Comparison of ENCODE assay signal across 21 cellular contexts in the genomic region with DNA sequence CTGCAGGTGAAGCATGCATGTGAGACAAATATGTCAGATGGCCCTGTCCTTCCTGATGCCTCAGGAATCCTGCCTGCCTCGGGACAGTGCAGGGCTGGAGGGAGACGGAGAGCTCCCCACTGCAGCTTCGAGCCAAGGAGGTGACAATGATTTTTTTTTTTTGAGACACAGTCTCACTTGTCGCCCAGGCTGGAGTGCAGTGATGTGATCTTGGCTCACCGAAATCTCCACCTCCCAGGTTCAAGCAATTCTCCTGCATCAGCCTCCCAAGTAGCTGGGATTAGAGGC.
DNase-seq lines count a peak whose midpoint lies in the region; ATAC-seq and TF ChIP-seq lines count a peak whose summit lies in the region.
"Had no signal": no experiment of that assay in that cellular context is flagged by ENCODE, and none has a peak within 500 bp of the region (broad histone marks: within the 10 kb centered on the region; RNA-seq: fewer than 3 reads in every experiment).

No MANE protein-coding gene starts in this region.

- H3K9me3 ChIP-seq in IMR-90 (ENCODE audit: control insufficient read depth, insufficient read depth, low read length): 0 out of 2 replicates have a peak, but pooled peaks cover 2% of the 10 kb centered on the region
- H3K9me3 ChIP-seq in sigmoid colon: no peaks in the 10 kb centered on the region
- H3K9me3 ChIP-seq: A549; BE2C; BLaER1 treated with 17β-estradiol and CSF1 and Interleukin-3, amounts not matched to agents 10 nM and 100 nM had no signal

- no peak overlapping the region for H3K56ac ChIP-seq in IMR-90 (ENCODE audit: extremely low read depth, insufficient read depth, low read length)

- no peak overlapping the region for H3K4ac ChIP-seq in IMR-90 (ENCODE audit: low read depth, low read length)

- no peak overlapping the region for H2BK15ac ChIP-seq in IMR-90 (ENCODE audit: low read depth, low read length)

- in situ Hi-C loops in G401 (cut with HindIII; ENCODE audit: low sequenced_read_pairs): no loop called here
- in situ Hi-C loops in IMR-90 (cut with MboI; ENCODE audit: low sequenced_read_pairs): no loop called here

- no peak overlapping the region for H4K8ac ChIP-seq in IMR-90 (ENCODE audit: low read depth in 2 of 2, low read length in 2 of 2)

- H2BK120ac ChIP-seq in IMR-90 (ENCODE audit: low read depth, low read length): no peak overlapping the region

- H3K27ac ChIP-seq in IMR-90 (ENCODE audit: insufficient read depth, low read length) (no peak overlapping the region), sigmoid colon (no peak overlapping the region)
- H3K27ac ChIP-seq: A549; BLaER1 treated with 17β-estradiol and CSF1 and Interleukin-3, amounts not matched to agents 10 nM and 100 nM; GM23248 had no signal

- no peaks in the 10 kb centered on the region for H3K79me1 ChIP-seq in IMR-90 (ENCODE audit: low read depth in 1 of 2, low read length in 2 of 2)

- no peak overlapping the region for H4K5ac ChIP-seq in IMR-90 (ENCODE audit: low read depth, low read length)

- DNase-seq in G401 (ENCODE audit: low spot score) (peak; percentile 65), IMR-90 (no peak), cerebellum (ENCODE audit: low spot score) (peak; percentile 68), sigmoid colon (peak; percentile 35), ureter (ENCODE audit: low spot score) (no peak)
- DNase-seq: 8988T; ACHN; AML-193; BE2C; Calu3; CD4-positive, alpha-beta T cell; CD8-positive, alpha-beta memory T cell; DND-41; GDM1; GM23248 had no signal

- H2BK5ac ChIP-seq in IMR-90 (ENCODE audit: low read depth, low read length, poor library complexity, severe bottlenecking): no peak overlapping the region

- no peak for TF ChIP-seq RAD21 in IMR-90 (IDR thresholded peaks at IDR 0.05; ENCODE audit: low read length)

- H4K91ac ChIP-seq in IMR-90 (ENCODE audit: insufficient read depth, low read depth, low read length): no peak overlapping the region

- WGBS in IMR-90 (ENCODE audit: extremely low coverage in 2 of 2, insufficient read length in 1 of 2), 2 experiments: 0% methylated on average over 1 of the region's 5 CpGs; no CpG with 5 or more reads in 1 of the 2 experiments
- WGBS in sigmoid colon, 2 donors: 77 to 89% methylated on average over 5 of the region's 5 CpGs

- H3K4me2 ChIP-seq in IMR-90 (ENCODE audit: low read depth, low read length): no peak overlapping the region
- H3K4me2 ChIP-seq: A549 had no signal

- peak overlapping the region; percentile 42 for H2AK9ac ChIP-seq in IMR-90 (replicated peaks; ENCODE audit: low read depth, low read length, poor library complexity)

- peaks cover 1% of the 10 kb centered on the region; the same call in 1 of the 2 replicates for H3K27me3 ChIP-seq in IMR-90 (ENCODE audit: control insufficient read depth, insufficient read depth, low read length)
- H3K27me3 ChIP-seq in sigmoid colon: no peaks in the 10 kb centered on the region
- H3K27me3 ChIP-seq: BE2C; BLaER1 treated with 17β-estradiol and CSF1 and Interleukin-3, amounts not matched to agents 10 nM and 100 nM had no signal

- no TSS peak for BruUV-seq in IMR-90 (replicated peaks; lab: Mats Ljungman, UMichigan)

- intact Hi-C loops in IMR-90 (cut with micrococcal nuclease): no loop called here
- intact Hi-C loops in sigmoid colon (cut with DNase I): no loop called here

- H3K9me1 ChIP-seq in IMR-90 (ENCODE audit: insufficient read depth, low read length): no peaks in the 10 kb centered on the region

- no peak for TF ChIP-seq POLR2A in IMR-90 (IDR thresholded peaks at IDR 0.05; ENCODE audit: low read depth, low read length)
- no peak for TF ChIP-seq POLR2A in sigmoid colon (IDR thresholded peaks at IDR 0.05)

- H2BK20ac ChIP-seq in IMR-90 (ENCODE audit: low read depth, low read length): no peak overlapping the region

- CTCF ChIA-PET in IMR-90 (lab: Yijun Ruan, JAX): interaction anchor here (0.6 kb wide), 1 partner anchor 156 kb away, joined by 3 read pairs; no protein-coding TSS in a partner anchor

- no peak for TF ChIP-seq EP300 in sigmoid colon (IDR thresholded peaks at IDR 0.05)

- H2AK5ac ChIP-seq in IMR-90 (ENCODE audit: low read depth, low read length): no peak overlapping the region

- H3K9ac ChIP-seq in IMR-90 (ENCODE audit: low read depth, low read length): no peak overlapping the region
- H3K9ac ChIP-seq: BLaER1 treated with 17β-estradiol and CSF1 and Interleukin-3, amounts not matched to agents 10 nM and 100 nM; GM23248 had no signal

- ATAC-seq in IMR-90 (ENCODE audit: low read depth) (no peak), GM18907 (IDR thresholded peaks at IDR 0.05; ENCODE audit: unreplicated experiment) (no peak), GM18870 (IDR thresholded peaks at IDR 0.05; ENCODE audit: unreplicated experiment) (no peak)
- ATAC-seq: A549, GM12878, HCT116 had no signal

- H3K4me3 ChIP-seq in IMR-90 (ENCODE audit: insufficient read depth, low read depth, low read length) (no peak overlapping the region), sigmoid colon (no peak overlapping the region)
- H3K4me3 ChIP-seq: A549; BLaER1 treated with 17β-estradiol and CSF1 and Interleukin-3, amounts not matched to agents 10 nM and 100 nM; GM12878; GM23248 had no signal

- no peak overlapping the region for H3K23ac ChIP-seq in IMR-90 (ENCODE audit: low read depth, low read length)

- no peak overlapping the region for H3K18ac ChIP-seq in IMR-90 (ENCODE audit: low read depth, low read length)

- no peak overlapping the region for H3K14ac ChIP-seq in IMR-90 (replicated peaks; ENCODE audit: low read depth, low read length)

- POLR2A ChIA-PET in IMR-90 (lab: Charles Lee; ENCODE audit: unreplicated experiment): no interaction called here

- H3K4me1 ChIP-seq in IMR-90 (ENCODE audit: control insufficient read depth, insufficient read depth, low read length): no peaks in the 10 kb centered on the region
- peaks cover 0 to 3% (median 0%) of the 10 kb centered on the region in 4 donors for H3K4me1 ChIP-seq in sigmoid colon
- H3K4me1 ChIP-seq: A549 had no signal

- TF ChIP-seq CTCF in IMR-90 (conservative IDR thresholded peaks at IDR 0.05; ENCODE audit: low read depth, low read length): no peak
- no peak for TF ChIP-seq CTCF in sigmoid colon (IDR thresholded peaks at IDR 0.05)

- H3K36me3 ChIP-seq in IMR-90 (ENCODE audit: control insufficient read depth, insufficient read depth, low read length) (no peaks in the 10 kb centered on the region), sigmoid colon (no peaks in the 10 kb centered on the region)
- H3K36me3 ChIP-seq: BE2C; BLaER1 treated with 17β-estradiol and CSF1 and Interleukin-3, amounts not matched to agents 10 nM and 100 nM had no signal

- dilution Hi-C loops in IMR-90 (cut with HindIII; ENCODE audit: low sequenced_read_pairs, unreplicated experiment): no loop called here

- no peak overlapping the region for H2AFZ ChIP-seq in IMR-90 (replicated peaks; ENCODE audit: low read length, poor library complexity)
- H2AFZ ChIP-seq: GM23248 had no signal

- no peaks in the 10 kb centered on the region for H4K20me1 ChIP-seq in IMR-90 (ENCODE audit: insufficient read depth, low read length)
- H4K20me1 ChIP-seq: BLaER1 treated with 17β-estradiol and CSF1 and Interleukin-3, amounts not matched to agents 10 nM and 100 nM had no signal

TF ChIP-seq in IMR-90, 13 proteins besides CTCF, POLR2A, EP300 and RAD21:
- TF ChIP-seq MXI1 (IDR thresholded peaks at IDR 0.05; ENCODE audit: borderline replicate concordance, low read depth, low read length) (no peak), RCOR1 (IDR thresholded peaks at IDR 0.05; ENCODE audit: insufficient replicate concordance, low read length) (no peak), CEBPB (IDR thresholded peaks at IDR 0.05; ENCODE audit: low read depth, low read length) (no peak), BHLHE40 (IDR thresholded peaks at IDR 0.05; ENCODE audit: low read depth, low read length) (no peak), FOS (IDR thresholded peaks at IDR 0.05; ENCODE audit: low read depth, low read length) (no peak), CHD1 (IDR thresholded peaks at IDR 0.05; ENCODE audit: low read depth, low read length) (no peak)
- TF ChIP-seq, protein P1, sequence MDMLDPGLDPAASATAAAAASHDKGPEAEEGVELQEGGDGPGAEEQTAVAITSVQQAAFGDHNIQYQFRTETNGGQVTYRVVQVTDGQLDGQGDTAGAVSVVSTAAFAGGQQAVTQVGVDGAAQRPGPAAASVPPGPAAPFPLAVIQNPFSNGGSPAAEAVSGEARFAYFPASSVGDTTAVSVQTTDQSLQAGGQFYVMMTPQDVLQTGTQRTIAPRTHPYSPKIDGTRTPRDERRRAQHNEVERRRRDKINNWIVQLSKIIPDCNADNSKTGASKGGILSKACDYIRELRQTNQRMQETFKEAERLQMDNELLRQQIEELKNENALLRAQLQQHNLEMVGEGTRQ (IDR thresholded peaks at IDR 0.05; ENCODE audit: low read depth, low read length): no peak

Comparison
In these comparisons a context has a peak if more than half of its experiments do, and no peak if none do; other contexts are left out.
1. DNase-seq: peak in G401 (single experiment), cerebellum (single experiment) and sigmoid colon (single experiment); none in IMR-90 (single experiment) and ureter (single experiment).